8 cellular contexts compared by ENCODE assay signal in genomic region chr3:69439683-69440270, GRCh38. TPM values are rescaled to one million over a fixed set of nuclear protein-coding genes. Genes with fewer than 3 reads are reported as not detected.
A peak's percentile ranks its signal among the peaks of the same experiment; 100 is the strongest.
DNase-seq lines count a peak whose midpoint lies in the region; ATAC-seq and TF ChIP-seq lines count a peak whose summit lies in the region.

No MANE protein-coding gene starts in this region.

- no peak for ATAC-seq in GM18520 (IDR thresholded peaks at IDR 0.05; ENCODE audit: unreplicated experiment)

- H3K4me1 Mint-ChIP-seq in chondrocyte (ENCODE audit: low read depth), result peaks cover 24% of the 10 kb centered on the region

- no peaks in the 10 kb centered on the region for H3K79me2 ChIP-seq in mesendoderm (ENCODE audit: control insufficient read depth, insufficient read depth, low read length)

- H3K4me3 Mint-ChIP-seq in chondrocyte (ENCODE audit: unreplicated experiment), result no peak overlapping the region

- H4K91ac ChIP-seq in mesenchymal stem cell (ENCODE audit: low read length), result no peak overlapping the region

- no peak overlapping the region for H2AK5ac ChIP-seq in mesenchymal stem cell (ENCODE audit: low read length, severe bottlenecking)
- H2AK5ac ChIP-seq in mesendoderm (ENCODE audit: low read length), result no peak overlapping the region

- no peak overlapping the region for H3K18ac ChIP-seq in mesenchymal stem cell (ENCODE audit: low read depth in 1 of 2, low read length in 2 of 2)
- no peak overlapping the region for H3K18ac ChIP-seq in mesendoderm (ENCODE audit: low read length)

- in situ Hi-C loops in KBM-7 (cut with MboI; ENCODE audit: low pct_unique_long_range_greater_than_20kb, low sequenced_read_pairs), result no loop called here

- H3K27me3 Mint-ChIP-seq in chondrocyte (ENCODE audit: low read depth), result no peaks in the 10 kb centered on the region

- H3K36me3 ChIP-seq in mesenchymal stem cell (ENCODE audit: control insufficient read depth in 1 of 2, insufficient read depth in 2 of 2, low read depth in 1 of 2, low read length in 2 of 2), result no peaks in the 10 kb centered on the region
- no peaks in the 10 kb centered on the region for H3K36me3 ChIP-seq in mesendoderm (ENCODE audit: control insufficient read depth, insufficient read depth, low read length)

- H3K4me2 ChIP-seq in mesenchymal stem cell (ENCODE audit: low read length, poor library complexity, severe bottlenecking) (no peak overlapping the region), mesendoderm (ENCODE audit: low read length) (no peak overlapping the region)

- H3K4ac ChIP-seq in mesenchymal stem cell (ENCODE audit: low read depth in 1 of 2, low read length in 2 of 2), result no peak overlapping the region
- no peak overlapping the region for H3K4ac ChIP-seq in mesendoderm (ENCODE audit: low read depth, low read length)

- H3K27ac ChIP-seq in mesenchymal stem cell (ENCODE audit: low read length, poor library complexity, severe bottlenecking) (no peak overlapping the region), mesendoderm (ENCODE audit: low read depth, low read length) (no peak overlapping the region)

- H4K8ac ChIP-seq in mesenchymal stem cell (ENCODE audit: low read length) (no peak overlapping the region), mesendoderm (ENCODE audit: low read depth, low read length) (no peak overlapping the region)

- no peak overlapping the region for H3K14ac ChIP-seq in mesenchymal stem cell (ENCODE audit: low read length in 2 of 2)

- H2BK120ac ChIP-seq in mesenchymal stem cell (ENCODE audit: low read depth, low read length) (no peak overlapping the region), mesendoderm (ENCODE audit: low read depth, low read length) (no peak overlapping the region)

- peak; percentile 85 for TF ChIP-seq CTCF in chondrocyte (IDR thresholded peaks at IDR 0.05)

- H3K56ac ChIP-seq in mesendoderm (ENCODE audit: low read length), result no peak overlapping the region

- H3K9ac ChIP-seq in mesenchymal stem cell (ENCODE audit: low read length) (peak overlapping the region; percentile 84), mesendoderm (ENCODE audit: low read length) (no peak overlapping the region)

- H3K79me1 ChIP-seq in mesenchymal stem cell (replicated peaks; ENCODE audit: low read length, poor library complexity, severe bottlenecking), result no peaks in the 10 kb centered on the region
- H3K79me1 ChIP-seq in mesendoderm (ENCODE audit: low read length), result no peaks in the 10 kb centered on the region

- no peaks in the 10 kb centered on the region for H3K36me3 Mint-ChIP-seq in chondrocyte (ENCODE audit: low read depth)

- H3K4me1 ChIP-seq in mesenchymal stem cell (ENCODE audit: control insufficient read depth, insufficient read depth, low read depth, low read length), result peaks cover 3% of the 10 kb centered on the region
- no peaks in the 10 kb centered on the region for H3K4me1 ChIP-seq in mesendoderm (ENCODE audit: control insufficient read depth, low read depth, low read length)

- H3K9me3 ChIP-seq in mesenchymal stem cell (ENCODE audit: control insufficient read depth, low read length), result no peaks in the 10 kb centered on the region

- WGBS in mesenchymal stem cell, result 60% methylated on average over 1 of the region's 1 CpG
- WGBS in mesendoderm (ENCODE audit: extremely low coverage, insufficient coverage, low lambda C conversion rate), result no CpG with 5 or more reads among the region's 1 CpG

- no peak overlapping the region for H2BK12ac ChIP-seq in mesenchymal stem cell (ENCODE audit: low read length in 2 of 2)

- H3K9me3 Mint-ChIP-seq in chondrocyte (ENCODE audit: low read depth), result no peaks in the 10 kb centered on the region

- H3K4me3 ChIP-seq in mesenchymal stem cell (ENCODE audit: insufficient read depth in 1 of 2, low read depth in 1 of 2, low read length in 2 of 2) (peak overlapping the region in 1 of 2 experiments; percentile 71), mesendoderm (ENCODE audit: low read length) (no peak overlapping the region)

- H2BK15ac ChIP-seq in mesenchymal stem cell (ENCODE audit: low read depth, poor library complexity, severe bottlenecking) (no peak overlapping the region), mesendoderm (replicated peaks; ENCODE audit: low read depth) (no peak overlapping the region)

- no peak overlapping the region for H2AFZ ChIP-seq in mesenchymal stem cell (ENCODE audit: low read depth, low read length)

- H3K27me3 ChIP-seq in mesenchymal stem cell (ENCODE audit: control insufficient read depth in 1 of 2, insufficient read depth in 1 of 2, low read length in 2 of 2) (no peaks in the 10 kb centered on the region), mesendoderm (ENCODE audit: insufficient read depth, low read length, poor library complexity) (no peaks in the 10 kb centered on the region)

- H2BK5ac ChIP-seq in mesenchymal stem cell (ENCODE audit: low read depth, low read length, poor library complexity, severe bottlenecking) (no peak overlapping the region), mesendoderm (ENCODE audit: low read length) (no peak overlapping the region)

- no peak overlapping the region for H4K5ac ChIP-seq in mesendoderm (ENCODE audit: low read length)

- H3K27ac Mint-ChIP-seq in chondrocyte (ENCODE audit: unreplicated experiment), result no peak overlapping the region

- DNase-seq in COR-L47 (lab: John Stamatoyannopoulos, UW) (peak; percentile 13), KBM-7 (peak; percentile 28), chondrocyte (ENCODE audit: low spot score) (no peak), mesenchymal stem cell (peak; percentile 40), NCI-H526 (lab: John Stamatoyannopoulos, UW) (no peak), ureter (ENCODE audit: low spot score) (no peak), mesendoderm (no peak)

- no peak overlapping the region for H3K23ac ChIP-seq in mesenchymal stem cell (ENCODE audit: low read length in 2 of 2)
- no peak overlapping the region for H3K23ac ChIP-seq in mesendoderm (ENCODE audit: low read length)

RNA-seq across cellular contexts. Expression of gene FRMD4B, which starts 53.9 kb away (rescaled TPM):
- total RNA-seq in chondrocyte, result 3.7 to 10.6 TPM (median 4.1 TPM) in 3 replicates
- polyA plus RNA-seq in mesenchymal stem cell (2013, experiment 1 of 2), result 3.9 TPM
- 4.2 TPM for polyA plus RNA-seq in mesenchymal stem cell (2013, experiment 2 of 2)
- total RNA-seq in ureter, result 28.6 TPM
- 2.9 TPM for polyA plus RNA-seq in mesendoderm (2013, experiment 1 of 2)
- 3.6 TPM for polyA plus RNA-seq in mesendoderm (2013, experiment 2 of 2)

Comparison
In these comparisons a context has a peak if more than half of its experiments do, and no peak if none do; other contexts are left out.
1. DNase-seq: peak in COR-L47 (single experiment), KBM-7 (single experiment) and mesenchymal stem cell (single experiment); none in chondrocyte (single experiment), NCI-H526 (0 of 2), ureter (single experiment) and mesendoderm (single experiment).